In the genomic region with DNA sequence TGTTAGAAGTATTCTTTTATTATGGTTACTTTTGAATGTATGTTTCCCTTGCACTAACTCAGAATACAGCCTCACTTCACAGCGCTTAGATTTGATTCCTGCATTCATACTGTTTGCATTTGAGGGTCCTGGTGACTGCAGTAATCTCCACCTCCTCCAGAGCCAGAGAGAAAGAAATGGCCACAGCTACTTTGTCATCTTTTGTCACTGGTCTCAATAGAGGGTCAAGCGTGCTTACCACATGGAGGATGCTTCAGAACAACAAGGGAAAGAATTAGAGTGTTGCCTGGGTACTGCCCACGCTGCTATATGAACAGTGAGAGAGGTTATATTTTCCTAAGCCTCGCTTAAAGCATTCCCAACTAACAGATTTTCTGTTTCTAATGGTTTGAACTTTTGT, we compare ENCODE assay signal across 1 cellular context.
TF ChIP-seq lines count a peak whose summit lies in the region.

No MANE protein-coding gene starts in this region.

TF ChIP-seq in A549, 52 proteins besides CTCF, POLR2A, EP300 and RAD21 (continued from another document):
- no peak for TF ChIP-seq EHF (CRISPR knock-in tag; IDR thresholded peaks at IDR 0.05)
TF ChIP-seq in A549: peak in this region for 0.
